Comparison of ENCODE assay signal across 1 cellular context in genomic region chr11:72222907-72223614, GRCh38.
TF ChIP-seq lines count a peak whose summit lies in the region.

No MANE protein-coding gene starts in this region.

TF ChIP-seq in A549, 52 proteins besides CTCF, POLR2A, EP300 and RAD21 (continued from another document):
- TF ChIP-seq PBX3 (IDR thresholded peaks at IDR 0.05) (no peak), CHD4 (IDR thresholded peaks at IDR 0.05; ENCODE audit: borderline replicate concordance) (no peak; the same call in 1 of the 2 replicates), TP53 (CRISPR knock-in tag; IDR thresholded peaks at IDR 0.05) (no peak), MYC (IDR thresholded peaks at IDR 0.05; ENCODE audit: borderline replicate concordance, low read length) (no peak; the same call in 1 of the 2 replicates), EHF (CRISPR knock-in tag; IDR thresholded peaks at IDR 0.05) (no peak), SMC3 (IDR thresholded peaks at IDR 0.05) (no peak), TFCP2L1 (CRISPR knock-in tag; IDR thresholded peaks at IDR 0.05) (no peak), ZC3H11A (IDR thresholded peaks at IDR 0.05) (no peak), HEYL (CRISPR knock-in tag; IDR thresholded peaks at IDR 0.05) (no peak), ELK1 (IDR thresholded peaks at IDR 0.05; ENCODE audit: low read depth, low read length) (no peak), JUN (IDR thresholded peaks at IDR 0.05) (no peak), HOXA7 (CRISPR knock-in tag; IDR thresholded peaks at IDR 0.05) (no peak), MAX (IDR thresholded peaks at IDR 0.05) (peak; percentile 55; the same call in 1 of the 2 replicates), KDM5A (IDR thresholded peaks at IDR 0.05) (no peak), BHLHE40 (IDR thresholded peaks at IDR 0.05; ENCODE audit: low read depth, low read length) (no peak), RARB (CRISPR knock-in tag; IDR thresholded peaks at IDR 0.05) (no peak), CBX8 (IDR thresholded peaks at IDR 0.05) (no peak), MAFK (IDR thresholded peaks at IDR 0.05; ENCODE audit: partially characterized antibody) (peak; percentile 9), GATA3 (IDR thresholded peaks at IDR 0.05; ENCODE audit: borderline replicate concordance) (no peak)
